17 cellular contexts compared by ENCODE assay signal in the genomic region with DNA sequence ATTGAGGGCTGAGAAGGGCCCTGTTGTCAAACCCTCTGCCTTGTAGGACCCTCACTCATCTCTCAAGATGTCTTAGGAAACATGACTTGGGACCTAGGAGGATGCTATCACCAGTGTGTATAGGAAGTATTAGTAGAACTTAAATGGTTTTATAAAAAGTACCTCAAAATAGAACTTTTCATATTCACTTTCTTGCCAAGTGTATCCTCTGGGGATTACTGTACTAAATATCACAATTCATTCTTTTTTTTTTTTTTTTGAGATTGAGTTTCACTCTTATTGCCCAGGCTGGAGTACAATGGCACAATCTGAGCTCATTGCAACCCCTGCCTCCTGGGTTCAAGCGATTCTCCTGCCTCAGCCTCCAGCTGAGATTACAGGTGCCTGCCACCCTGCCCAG. TPM values are rescaled to one million over a fixed set of nuclear protein-coding genes. Genes with fewer than 3 reads are reported as not detected.
DNase-seq lines count a peak whose midpoint lies in the region; ATAC-seq and TF ChIP-seq lines count a peak whose summit lies in the region.
"Had no signal": no experiment of that assay in that cellular context is flagged by ENCODE, and none has a peak within 500 bp of the region (broad histone marks: within the 10 kb centered on the region; RNA-seq: fewer than 3 reads in every experiment).

No MANE protein-coding gene starts in this region.

- 69 to 71% methylated on average over 1 of the region's 1 CpG for WGBS in heart right ventricle, 2 donors

- peak overlapping the region; percentile 24; the same call in 1 of the 2 replicates for H3K27ac ChIP-seq in RWPE1
- no peak overlapping the region for H3K27ac ChIP-seq in heart right ventricle
- H3K27ac ChIP-seq: BLaER1 treated with 17β-estradiol and CSF1 and Interleukin-3, amounts not matched to agents 10 nM and 100 nM had no signal

- H3K36me3 ChIP-seq in heart right ventricle, result no peaks in the 10 kb centered on the region
- H3K36me3 ChIP-seq: BLaER1 treated with 17β-estradiol and CSF1 and Interleukin-3, amounts not matched to agents 10 nM and 100 nM had no signal

- in situ Hi-C loops in ACHN (cut with HindIII; ENCODE audit: low pct_ligation_motif_present, low pct_unique_long_range_greater_than_20kb, low sequenced_read_pairs), result no loop called here

- POLR2A ChIA-PET in RWPE1 (lab: Yijun Ruan, JAX; ENCODE audit: low non-redundant PET), result no interaction called here

- DNase-seq in RWPE1 (ENCODE audit: low spot score) (no peak), choroid plexus epithelial cell (ENCODE audit: low read depth) (peak; percentile 63), fibroblast of the aortic adventitia (ENCODE audit: low read depth) (peak; percentile 79), heart right ventricle (no peak), ACHN (no peak), DMS 273 (lab: John Stamatoyannopoulos, UW; ENCODE audit: unreplicated experiment) (no peak)
- DNase-seq: CD8-positive, alpha-beta memory T cell; COR-L47; GOT3; H7; HFFc6; KBM-7 had no signal

- H3K4me3 ChIP-seq in choroid plexus epithelial cell (ENCODE audit: low read depth, low read length), result no peak overlapping the region
- no peak overlapping the region for H3K4me3 ChIP-seq in fibroblast of the aortic adventitia (ENCODE audit: low read depth, low read length)
- H3K4me3 ChIP-seq in heart right ventricle, result no peak overlapping the region
- H3K4me3 ChIP-seq: BLaER1 treated with 17β-estradiol and CSF1 and Interleukin-3, amounts not matched to agents 10 nM and 100 nM had no signal

- TF ChIP-seq CTCF in RWPE1 (conservative IDR thresholded peaks at IDR 0.05; ENCODE audit: low read depth) (no peak), choroid plexus epithelial cell (conservative IDR thresholded peaks at IDR 0.05; ENCODE audit: low read depth, low read length) (no peak), fibroblast of the aortic adventitia (IDR thresholded peaks at IDR 0.05; ENCODE audit: insufficient read depth, low read length) (no peak), heart right ventricle (IDR thresholded peaks at IDR 0.05) (no peak)

- ATAC-seq in HG02759 (IDR thresholded peaks at IDR 0.05; ENCODE audit: unreplicated experiment) (no peak), heart right ventricle (no peak)
- ATAC-seq: HCT116, HepG2 had no signal

- intact Hi-C loops in heart right ventricle (cut with DNase I), result no loop called here

- H3K9me3 ChIP-seq in heart right ventricle, result no peaks in the 10 kb centered on the region
- H3K9me3 ChIP-seq: BLaER1 treated with 17β-estradiol and CSF1 and Interleukin-3, amounts not matched to agents 10 nM and 100 nM had no signal

- no peaks in the 10 kb centered on the region for H3K4me1 ChIP-seq in heart right ventricle

- CTCF ChIA-PET in RWPE1 (lab: Yijun Ruan, JAX), result no interaction called here

- H3K27me3 ChIP-seq in heart right ventricle, result no peaks in the 10 kb centered on the region
- H3K27me3 ChIP-seq: BLaER1 treated with 17β-estradiol and CSF1 and Interleukin-3, amounts not matched to agents 10 nM and 100 nM had no signal

RNA-seq across cellular contexts. Expression of a gene that starts 56.2 kb away (rescaled TPM):
- total RNA-seq in fibroblast of the aortic adventitia (ENCODE audit: low replicate concordance) (10.1 and 26.2 TPM in 2 replicates), heart right ventricle (1 to 10 TPM; 1.1 to 3.4 (median 1.5) TPM)
- 1 to 10 TPM in 1 of 2 donors, under 1 TPM in 1; 0.62 to 2.8 TPM for polyA plus RNA-seq in heart right ventricle
- polyA plus RNA-seq: IgD-negative memory B cell had no signal

Comparison
In these comparisons a context has a peak if more than half of its experiments do, and no peak if none do; other contexts are left out.
1. DNase-seq: peak in choroid plexus epithelial cell (single experiment) and fibroblast of the aortic adventitia (single experiment); none in RWPE1 (single experiment), heart right ventricle (0 of 2), ACHN (single experiment) and DMS 273 (single experiment).